ENCODE assay signal across 1 cellular context in the genomic region with DNA sequence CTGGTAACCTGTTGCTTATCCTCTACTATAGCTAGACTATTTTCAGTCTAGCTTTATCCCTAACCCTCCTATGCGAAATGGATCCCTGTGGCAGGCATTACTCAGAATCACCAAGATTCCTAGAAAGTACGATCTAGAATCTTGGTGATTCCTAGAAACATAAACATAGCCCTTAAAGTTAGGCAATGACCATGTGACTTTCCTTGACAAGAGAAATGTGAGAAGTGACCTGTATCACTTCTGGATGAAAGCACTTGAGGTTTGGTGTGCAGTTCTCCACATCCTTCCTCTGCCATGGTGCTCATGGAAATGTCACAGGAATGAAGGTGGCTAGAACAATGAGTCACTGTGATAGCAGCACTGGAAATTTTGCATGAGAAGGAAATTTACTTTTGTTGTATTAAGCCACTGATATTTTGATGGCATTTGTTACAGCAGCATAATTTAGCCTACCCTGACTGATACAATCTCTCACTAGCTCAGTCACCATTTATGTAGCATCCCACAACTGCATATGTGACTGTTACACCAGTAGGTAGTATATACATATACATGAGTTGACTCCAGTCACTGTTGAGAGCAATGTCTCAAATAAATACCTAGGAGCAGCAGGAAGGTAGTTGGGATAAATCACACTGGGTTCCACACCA.
TF ChIP-seq lines count a peak whose summit lies in the region.

No MANE protein-coding gene starts in this region.

TF ChIP-seq in K562, 482 proteins besides CTCF, POLR2A, EP300 and RAD21:
- TF ChIP-seq, protein P1, sequence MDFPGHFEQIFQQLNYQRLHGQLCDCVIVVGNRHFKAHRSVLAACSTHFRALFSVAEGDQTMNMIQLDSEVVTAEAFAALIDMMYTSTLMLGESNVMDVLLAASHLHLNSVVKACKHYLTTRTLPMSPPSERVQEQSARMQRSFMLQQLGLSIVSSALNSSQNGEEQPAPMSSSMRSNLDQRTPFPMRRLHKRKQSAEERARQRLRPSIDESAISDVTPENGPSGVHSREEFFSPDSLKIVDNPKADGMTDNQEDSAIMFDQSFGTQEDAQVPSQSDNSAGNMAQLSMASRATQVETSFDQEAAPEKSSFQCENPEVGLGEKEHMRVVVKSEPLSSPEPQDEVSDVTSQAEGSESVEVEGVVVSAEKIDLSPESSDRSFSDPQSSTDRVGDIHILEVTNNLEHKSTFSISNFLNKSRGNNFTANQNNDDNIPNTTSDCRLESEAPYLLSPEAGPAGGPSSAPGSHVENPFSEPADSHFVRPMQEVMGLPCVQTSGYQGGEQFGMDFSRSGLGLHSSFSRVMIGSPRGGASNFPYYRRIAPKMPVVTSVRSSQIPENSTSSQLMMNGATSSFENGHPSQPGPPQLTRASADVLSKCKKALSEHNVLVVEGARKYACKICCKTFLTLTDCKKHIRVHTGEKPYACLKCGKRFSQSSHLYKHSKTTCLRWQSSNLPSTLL (IDR thresholded peaks at IDR 0.05): peak; percentile 91
- TF ChIP-seq POLR2AphosphoS2 (IDR thresholded peaks at IDR 0.05; ENCODE audit: low read length) (no peak), POLR2G (IDR thresholded peaks at IDR 0.05; ENCODE audit: low read depth, low read length) (no peak), CEBPG (CRISPR knock-in tag; IDR thresholded peaks at IDR 0.05) (no peak), CEBPG (tag; conservative IDR thresholded peaks at IDR 0.05 in 1 of 2, IDR thresholded peaks at IDR 0.05 in 1 of 2) (peak in 1 of 2 experiments; percentile 69; a peak in 2 of 4 replicates), CC2D1A (IDR thresholded peaks at IDR 0.05) (peak; percentile 91), ZNF12 (CRISPR knock-in tag; IDR thresholded peaks at IDR 0.05) (peak; percentile 92)
TF ChIP-seq in K562: peak in this region for 4.
